In the genomic region with DNA sequence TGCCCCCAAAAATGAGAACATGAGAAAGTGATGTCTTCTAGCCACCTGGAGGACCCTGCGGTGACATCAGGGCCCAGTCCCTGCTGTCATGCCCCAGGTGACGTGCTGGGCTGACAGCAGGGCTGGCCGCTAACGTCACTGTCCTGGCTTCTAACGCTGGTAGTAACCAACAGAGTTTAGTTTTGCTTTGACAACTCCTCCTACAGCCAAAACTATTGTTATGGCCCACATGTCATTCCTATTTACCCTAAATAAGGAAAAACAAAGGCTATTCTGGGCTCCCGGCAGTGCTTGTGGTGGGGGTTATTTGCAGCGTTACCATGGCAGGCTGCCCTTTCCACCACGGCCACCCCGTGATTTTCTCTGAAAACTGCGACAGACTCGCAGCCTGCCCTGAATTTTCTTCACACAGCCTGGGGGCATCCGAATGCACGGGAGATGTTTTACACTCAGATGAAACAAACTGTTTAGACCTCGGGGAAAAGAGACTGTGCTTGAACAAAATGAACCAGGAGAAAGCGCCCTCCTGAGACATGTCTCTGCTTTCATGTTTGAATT, we compare ENCODE assay signal across 9 cellular contexts.
A peak's percentile ranks its signal among the peaks of the same experiment; 100 is the strongest.
DNase-seq lines count a peak whose midpoint lies in the region; ATAC-seq, FAIRE-seq and TF ChIP-seq lines count a peak whose summit lies in the region.
"Had no signal": no experiment of that assay in that cellular context is flagged by ENCODE, and none has a peak within 500 bp of the region (broad histone marks: within the 10 kb centered on the region; RNA-seq: fewer than 3 reads in every experiment).

No MANE protein-coding gene starts in this region.

- H3K9me3 ChIP-seq in A549 (no peaks in the 10 kb centered on the region), Karpas-422 (ENCODE audit: low read length) (no peaks in the 10 kb centered on the region), left lung (no peaks in the 10 kb centered on the region), suprapubic skin (no peaks in the 10 kb centered on the region)

- H2AFZ ChIP-seq in Karpas-422 (ENCODE audit: low read length): no peak overlapping the region

- H3K4me3 ChIP-seq in A549 (no peak overlapping the region), Karpas-422 (ENCODE audit: low read length) (peak overlapping the region; percentile 79), left lung (peak overlapping the region in 1 of 2 donors; percentile 18), suprapubic skin (peak overlapping the region; percentile 41)

- H3K27ac ChIP-seq in A549: no peak overlapping the region
- peak overlapping the region; percentile 99 for H3K27ac ChIP-seq in Karpas-422 (ENCODE audit: low read length)
- H3K27ac ChIP-seq in caudate nucleus (ENCODE audit: low read depth, low read length): peak overlapping the region; percentile 98
- H3K27ac ChIP-seq in left lung: peak overlapping the region; percentile 8 to 45
- H3K27ac ChIP-seq in suprapubic skin: peak overlapping the region; percentile 60

- 63% methylated on average over 15 of the region's 15 CpGs for WGBS in A549 (ENCODE audit: missing lambda C conversion rate)
- WGBS in suprapubic skin: 11% methylated on average over 15 of the region's 15 CpGs

- no peak for ATAC-seq in A549
- peak; percentile 13 for ATAC-seq in GM18858 (IDR thresholded peaks at IDR 0.05; ENCODE audit: unreplicated experiment)
- peak; percentile 32 for ATAC-seq in left lung

- no peaks in the 10 kb centered on the region for H3K4me1 ChIP-seq in A549
- H3K4me1 ChIP-seq in Karpas-422 (ENCODE audit: low read length): peaks cover 74% of the 10 kb centered on the region
- peaks cover 13 to 65% of the 10 kb centered on the region in 2 donors for H3K4me1 ChIP-seq in left lung
- H3K4me1 ChIP-seq in suprapubic skin: peaks cover 37% of the 10 kb centered on the region

- TF ChIP-seq POLR2A in A549 (IDR thresholded peaks at IDR 0.05; ENCODE audit: low read length): no peak
- TF ChIP-seq POLR2A in suprapubic skin (IDR thresholded peaks at IDR 0.05): no peak

- no peak for TF ChIP-seq CTCF in A549 (IDR thresholded peaks at IDR 0.05)
- TF ChIP-seq CTCF in left lung (IDR thresholded peaks at IDR 0.05): no peak
- TF ChIP-seq CTCF in suprapubic skin (IDR thresholded peaks at IDR 0.05): no peak

- TF ChIP-seq EP300 in A549 (IDR thresholded peaks at IDR 0.05) (no peak), suprapubic skin (IDR thresholded peaks at IDR 0.05) (no peak)

- no peak for TF ChIP-seq RAD21 in A549 (conservative IDR thresholded peaks at IDR 0.05 in 1 of 2, IDR thresholded peaks at IDR 0.05 in 1 of 2)

- peaks cover 30% of the 10 kb centered on the region for H3K36me3 ChIP-seq in Karpas-422 (ENCODE audit: insufficient read depth, low read length)
- H3K36me3 ChIP-seq in left lung: no peaks in the 10 kb centered on the region
- no peaks in the 10 kb centered on the region for H3K36me3 ChIP-seq in suprapubic skin

- no peaks in the 10 kb centered on the region for H3K9me2 ChIP-seq in Karpas-422 (replicated peaks; ENCODE audit: insufficient read depth, low read length)

- H3K27me3 ChIP-seq in Karpas-422 (ENCODE audit: low read length) (no peaks in the 10 kb centered on the region), left lung (peaks cover 0 to 27% of the 10 kb centered on the region in 2 donors), suprapubic skin (no peaks in the 10 kb centered on the region)

- CTCF ChIA-PET in A549 (lab: Yijun Ruan, JAX): interaction anchor here (1.8 kb wide), 1 partner anchor 13 kb away, joined by 4 read pairs; no protein-coding TSS in a partner anchor

- intact Hi-C loops in left lung (cut with DNase I): no loop called here

- H3K4me2 ChIP-seq in A549 (peak overlapping the region; percentile 30; the same call in 1 of the 3 replicates), Karpas-422 (ENCODE audit: low read depth, low read length, poor library complexity, severe bottlenecking) (peak overlapping the region; percentile 88)

- H3K9ac ChIP-seq in Karpas-422 (ENCODE audit: low read length): peak overlapping the region; percentile 89

- DNase-seq in A549 (ENCODE audit: low read depth in 1 of 2, low spot score in 1 of 2) (no peak), Karpas-422 (peak; percentile 93), caudate nucleus (lab: John Stamatoyannopoulos, UW) (peak in 27 of 61 donors; percentile 37 to 93 (median 67)), left lung (no peak), suprapubic skin (ENCODE audit: low spot score in 2 of 2) (no peak), NCI-H345 treated with DMSO at 0.1 percent for 48 hours (lab: John Stamatoyannopoulos, UW; ENCODE audit: unreplicated experiment) (no peak)
- no peak for DNase-seq in stimulated activated naive CD4-positive, alpha-beta T cell treated with Interleukin-2 at 50 U/mL for 16 hours (lab: John Stamatoyannopoulos, UW)

- H4K20me1 ChIP-seq in Karpas-422 (ENCODE audit: insufficient read depth, low read depth, low read length): peaks cover 9% of the 10 kb centered on the region; the same call in 1 of the 2 replicates

- POLR2A ChIA-PET in A549 (lab: Yijun Ruan, JAX): no interaction called here

- H3K79me2 ChIP-seq in Karpas-422 (ENCODE audit: low read length): peaks cover 48% of the 10 kb centered on the region

- FAIRE-seq in A549 (lab: Jason Lieb, UNC): no peak
- FAIRE-seq: islet of Langerhans had no signal

TF ChIP-seq in A549, 52 proteins besides CTCF, POLR2A, EP300 and RAD21:
- no peak for TF ChIP-seq HOXA7 (CRISPR knock-in tag; IDR thresholded peaks at IDR 0.05)
- TF ChIP-seq, protein P1, sequence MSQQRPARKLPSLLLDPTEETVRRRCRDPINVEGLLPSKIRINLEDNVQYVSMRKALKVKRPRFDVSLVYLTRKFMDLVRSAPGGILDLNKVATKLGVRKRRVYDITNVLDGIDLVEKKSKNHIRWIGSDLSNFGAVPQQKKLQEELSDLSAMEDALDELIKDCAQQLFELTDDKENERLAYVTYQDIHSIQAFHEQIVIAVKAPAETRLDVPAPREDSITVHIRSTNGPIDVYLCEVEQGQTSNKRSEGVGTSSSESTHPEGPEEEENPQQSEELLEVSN (IDR thresholded peaks at IDR 0.05; ENCODE audit: borderline replicate concordance, low read depth): no peak
- TF ChIP-seq CBX8 (IDR thresholded peaks at IDR 0.05): no peak
- TF ChIP-seq, protein P2, sequence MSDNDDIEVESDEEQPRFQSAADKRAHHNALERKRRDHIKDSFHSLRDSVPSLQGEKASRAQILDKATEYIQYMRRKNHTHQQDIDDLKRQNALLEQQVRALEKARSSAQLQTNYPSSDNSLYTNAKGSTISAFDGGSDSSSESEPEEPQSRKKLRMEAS (IDR thresholded peaks at IDR 0.05): no peak
- TF ChIP-seq NPAS2 (CRISPR knock-in tag; IDR thresholded peaks at IDR 0.05; ENCODE audit: borderline replicate concordance): no peak
- TF ChIP-seq, protein P3, sequence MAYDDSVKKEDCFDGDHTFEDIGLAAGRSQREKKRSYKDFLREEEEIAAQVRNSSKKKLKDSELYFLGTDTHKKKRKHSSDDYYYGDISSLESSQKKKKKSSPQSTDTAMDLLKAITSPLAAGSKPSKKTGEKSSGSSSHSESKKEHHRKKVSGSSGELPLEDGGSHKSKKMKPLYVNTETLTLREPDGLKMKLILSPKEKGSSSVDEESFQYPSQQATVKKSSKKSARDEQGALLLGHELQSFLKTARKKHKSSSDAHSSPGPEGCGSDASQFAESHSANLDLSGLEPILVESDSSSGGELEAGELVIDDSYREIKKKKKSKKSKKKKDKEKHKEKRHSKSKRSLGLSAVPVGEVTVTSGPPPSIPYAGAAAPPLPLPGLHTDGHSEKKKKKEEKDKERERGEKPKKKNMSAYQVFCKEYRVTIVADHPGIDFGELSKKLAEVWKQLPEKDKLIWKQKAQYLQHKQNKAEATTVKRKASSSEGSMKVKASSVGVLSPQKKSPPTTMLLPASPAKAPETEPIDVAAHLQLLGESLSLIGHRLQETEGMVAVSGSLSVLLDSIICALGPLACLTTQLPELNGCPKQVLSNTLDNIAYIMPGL (CRISPR knock-in tag; IDR thresholded peaks at IDR 0.05; ENCODE audit: borderline replicate concordance): no peak
- TF ChIP-seq JUNB (IDR thresholded peaks at IDR 0.05): no peak
- TF ChIP-seq HDAC2 (IDR thresholded peaks at IDR 0.05): no peak
- TF ChIP-seq, protein P4, sequence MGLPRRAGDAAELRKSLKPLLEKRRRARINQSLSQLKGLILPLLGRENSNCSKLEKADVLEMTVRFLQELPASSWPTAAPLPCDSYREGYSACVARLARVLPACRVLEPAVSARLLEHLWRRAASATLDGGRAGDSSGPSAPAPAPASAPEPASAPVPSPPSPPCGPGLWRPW (IDR thresholded peaks at IDR 0.05): no peak
- no peak for TF ChIP-seq PHF8 (IDR thresholded peaks at IDR 0.05; ENCODE audit: borderline replicate concordance, low read depth)
- no peak for TF ChIP-seq RCOR1 (IDR thresholded peaks at IDR 0.05; ENCODE audit: low read depth, low read length)
TF ChIP-seq in A549: peak in this region for 0.

Comparison
In these comparisons a context has a peak if more than half of its experiments do, and no peak if none do; other contexts are left out.
1. ATAC-seq: peak in GM18858 (single experiment) and left lung (single experiment); none in A549 (0 of 2).
2. H3K27ac ChIP-seq: peak in Karpas-422 (single experiment), caudate nucleus (single experiment), left lung (2 of 2) and suprapubic skin (single experiment); none in A549 (0 of 2).